24 cellular contexts compared by ENCODE assay signal in genomic region chr5:136814621-136815378, GRCh38.
DNase-seq lines count a peak whose midpoint lies in the region; ATAC-seq, FAIRE-seq and TF ChIP-seq lines count a peak whose summit lies in the region.
"Had no signal": no experiment of that assay in that cellular context is flagged by ENCODE, and none has a peak within 500 bp of the region (broad histone marks: within the 10 kb centered on the region; RNA-seq: fewer than 3 reads in every experiment).

No MANE protein-coding gene starts in this region.

- TF ChIP-seq CTCF in AG09309 (IDR thresholded peaks at IDR 0.05; ENCODE audit: control insufficient read depth, insufficient read depth, low read depth, low read length, missing control alignments): no peak

- H3K4ac ChIP-seq in mesenchymal stem cell (ENCODE audit: low read depth in 1 of 2, low read length in 2 of 2): no peak overlapping the region

- no peaks in the 10 kb centered on the region for H4K20me1 ChIP-seq in GM23248 (ENCODE audit: insufficient read depth)

- no peaks in the 10 kb centered on the region for H3K79me1 ChIP-seq in mesenchymal stem cell (replicated peaks; ENCODE audit: low read length, poor library complexity, severe bottlenecking)

- no peak overlapping the region for H3K14ac ChIP-seq in mesenchymal stem cell (ENCODE audit: low read length in 2 of 2)

- H3K9ac ChIP-seq in GM23248 (no peak overlapping the region), adipocyte (ENCODE audit: low read length) (peak overlapping the region; percentile 18), mesenchymal stem cell (ENCODE audit: low read length) (peak overlapping the region; percentile 43)

- 61 to 63% methylated on average over 11 of the region's 11 CpGs for WGBS in GM23248 (ENCODE audit: low coverage in 1 of 2, low lambda C conversion rate in 2 of 2, missing lambda C conversion rate in 2 of 2), 2 experiments
- WGBS in mesenchymal stem cell: 81% methylated on average over 11 of the region's 11 CpGs

- H3K27me3 ChIP-seq in GM23248 (replicated peaks; ENCODE audit: insufficient read depth) (peaks cover 7% of the 10 kb centered on the region), adipocyte (replicated peaks; ENCODE audit: control insufficient read depth, insufficient read depth, low read length) (peaks cover 13% of the 10 kb centered on the region), mesenchymal stem cell (ENCODE audit: control insufficient read depth in 1 of 2, insufficient read depth in 1 of 2, low read length in 2 of 2) (peaks cover 7 to 9% of the 10 kb centered on the region in 2 experiments)
- H3K27me3 ChIP-seq: thyroid gland had no signal

- no peaks in the 10 kb centered on the region for H3K36me3 ChIP-seq in GM23248 (ENCODE audit: low read depth)
- no peaks in the 10 kb centered on the region for H3K36me3 ChIP-seq in adipocyte (ENCODE audit: control insufficient read depth, insufficient read depth, low read length, severe bottlenecking)
- no peaks in the 10 kb centered on the region for H3K36me3 ChIP-seq in mesenchymal stem cell (ENCODE audit: control insufficient read depth in 1 of 2, insufficient read depth in 2 of 2, low read depth in 1 of 2, low read length in 2 of 2)
- H3K36me3 ChIP-seq: thyroid gland had no signal

- H3K9me2 ChIP-seq in GM23248 (ENCODE audit: insufficient read depth): no peaks in the 10 kb centered on the region

- H2BK5ac ChIP-seq in mesenchymal stem cell (ENCODE audit: low read depth, low read length, poor library complexity, severe bottlenecking): no peak overlapping the region

- peaks cover 21% of the 10 kb centered on the region for H3F3A ChIP-seq in GM23248 (ENCODE audit: insufficient read depth)

- DNase-seq in AG09309 (ENCODE audit: low read depth) (peak; percentile 52), GM23248 (peak; percentile 56), adipocyte (ENCODE audit: low read depth) (no peak), mesenchymal stem cell (peak; percentile 15), GM19239 (ENCODE audit: insufficient read length, low spot score) (no peak), NCI-H345 treated with DMSO at 0.1 percent for 48 hours (lab: John Stamatoyannopoulos, UW; ENCODE audit: unreplicated experiment) (no peak)
- DNase-seq in activated CD4-positive, alpha-beta T cell treated with anti-CD3 and anti-CD28 coated beads, Interleukin-2, amount 50 U/mL, for 4 hours: no peak
- DNase-seq: activated naive CD4-positive, alpha-beta T cell treated with anti-CD3 and anti-CD28 coated beads, Interleukin-2, amount 10 ng/mL, durations not matched to agents 7 days and 5 days; activated T-cell treated with anti-CD3 and anti-CD28 coated beads, Interleukin-2, amount 50 U/mL, for 48 hours; aorta; CD8-positive, alpha-beta memory T cell; cerebellar nuclear complex; erythroblast; left colon; mucosa of descending colon; MV-4-11; NCI-H1694; NCI-H446 treated with DMSO at 0.1 percent for 48 hours; small intestine; stimulated activated CD4-positive, alpha-beta T cell treated with anti-CD3 and anti-CD28 coated beads, Interleukin-2, amount 100 ng/mL, for 48 hours; stimulated activated naive CD4-positive, alpha-beta T cell treated with Interleukin-2 at 50 U/mL for 16 hours; thyroid gland had no signal

- H2AK5ac ChIP-seq in mesenchymal stem cell (ENCODE audit: low read length, severe bottlenecking): no peak overlapping the region

- no peaks in the 10 kb centered on the region for H3K79me2 ChIP-seq in GM23248 (ENCODE audit: insufficient read depth)

- H3K18ac ChIP-seq in mesenchymal stem cell (ENCODE audit: low read depth in 1 of 2, low read length in 2 of 2): no peak overlapping the region

- FAIRE-seq in GM19239 (lab: Jason Lieb, UNC): no peak
- FAIRE-seq: small intestine had no signal

- no peak overlapping the region for H3K4me2 ChIP-seq in GM23248 (ENCODE audit: unreplicated experiment)
- H3K4me2 ChIP-seq in mesenchymal stem cell (ENCODE audit: low read length, poor library complexity, severe bottlenecking): no peak overlapping the region

- H3K27ac ChIP-seq in GM23248 (peak overlapping the region; percentile 37), mesenchymal stem cell (ENCODE audit: low read length, poor library complexity, severe bottlenecking) (no peak overlapping the region)
- H3K27ac ChIP-seq: thyroid gland had no signal

- no peak overlapping the region for H2BK120ac ChIP-seq in mesenchymal stem cell (ENCODE audit: low read depth, low read length)

- no peak overlapping the region for H2BK12ac ChIP-seq in mesenchymal stem cell (ENCODE audit: low read length in 2 of 2)

- H3K23ac ChIP-seq in mesenchymal stem cell (ENCODE audit: low read length in 2 of 2): no peak overlapping the region

- no peak for ATAC-seq in GM19395 (IDR thresholded peaks at IDR 0.05; ENCODE audit: unreplicated experiment)
- ATAC-seq: activated CD4-positive, CD25-positive, alpha-beta regulatory T cell treated with anti-CD3 and anti-CD28 coated beads, Interleukin-2, amount 50 U/mL, for 24 hours; left colon; mucosa of descending colon had no signal

- H2AFZ ChIP-seq in GM23248: no peak overlapping the region
- no peak overlapping the region for H2AFZ ChIP-seq in mesenchymal stem cell (ENCODE audit: low read depth, low read length)

- H3K4me3 ChIP-seq in AG09309 (ENCODE audit: control insufficient read depth, low read depth, low read length) (no peak overlapping the region), GM23248 (no peak overlapping the region), adipocyte (ENCODE audit: low read length) (no peak overlapping the region), mesenchymal stem cell (ENCODE audit: insufficient read depth in 1 of 2, low read depth in 1 of 2, low read length in 2 of 2) (no peak overlapping the region)
- H3K4me3 ChIP-seq: mucosa of descending colon, thyroid gland had no signal

- no peak overlapping the region for H4K91ac ChIP-seq in mesenchymal stem cell (ENCODE audit: low read length)

- no peak overlapping the region for H2BK15ac ChIP-seq in mesenchymal stem cell (ENCODE audit: low read depth, poor library complexity, severe bottlenecking)

- no peak overlapping the region for H4K8ac ChIP-seq in mesenchymal stem cell (ENCODE audit: low read length)

- H3K4me1 ChIP-seq in GM23248 (ENCODE audit: insufficient read depth) (peaks cover 26% of the 10 kb centered on the region), adipocyte (ENCODE audit: control insufficient read depth, insufficient read depth, low read length) (peaks cover 32% of the 10 kb centered on the region), mesenchymal stem cell (ENCODE audit: control insufficient read depth, insufficient read depth, low read depth, low read length) (no peaks in the 10 kb centered on the region)
- H3K4me1 ChIP-seq: thyroid gland had no signal

- H3K9me3 ChIP-seq in GM23248 (ENCODE audit: low read depth): no peaks in the 10 kb centered on the region
- H3K9me3 ChIP-seq in adipocyte (ENCODE audit: control insufficient read depth, low read length): no peaks in the 10 kb centered on the region
- H3K9me3 ChIP-seq in mesenchymal stem cell (ENCODE audit: control insufficient read depth, low read length): no peaks in the 10 kb centered on the region
- H3K9me3 ChIP-seq: mucosa of descending colon, thyroid gland had no signal

- in situ Hi-C loops in GM23248 (cut with MboI): loop anchor here (10.0 to 25.0 kb wide), 2 partner anchors 400 to 498 kb away; no protein-coding TSS in a partner anchor

Comparison
In these comparisons a context has a peak if more than half of its experiments do, and no peak if none do; other contexts are left out.
1. DNase-seq: peak in AG09309 (single experiment), GM23248 (single experiment) and mesenchymal stem cell (single experiment); none in adipocyte (single experiment), GM19239 (single experiment), NCI-H345 treated with DMSO at 0.1 percent for 48 hours (single experiment) and activated CD4-positive, alpha-beta T cell treated with anti-CD3 and anti-CD28 coated beads, Interleukin-2, amount 50 U/mL, for 4 hours (0 of 2).